8 cellular contexts compared by ENCODE assay signal in the genomic region with DNA sequence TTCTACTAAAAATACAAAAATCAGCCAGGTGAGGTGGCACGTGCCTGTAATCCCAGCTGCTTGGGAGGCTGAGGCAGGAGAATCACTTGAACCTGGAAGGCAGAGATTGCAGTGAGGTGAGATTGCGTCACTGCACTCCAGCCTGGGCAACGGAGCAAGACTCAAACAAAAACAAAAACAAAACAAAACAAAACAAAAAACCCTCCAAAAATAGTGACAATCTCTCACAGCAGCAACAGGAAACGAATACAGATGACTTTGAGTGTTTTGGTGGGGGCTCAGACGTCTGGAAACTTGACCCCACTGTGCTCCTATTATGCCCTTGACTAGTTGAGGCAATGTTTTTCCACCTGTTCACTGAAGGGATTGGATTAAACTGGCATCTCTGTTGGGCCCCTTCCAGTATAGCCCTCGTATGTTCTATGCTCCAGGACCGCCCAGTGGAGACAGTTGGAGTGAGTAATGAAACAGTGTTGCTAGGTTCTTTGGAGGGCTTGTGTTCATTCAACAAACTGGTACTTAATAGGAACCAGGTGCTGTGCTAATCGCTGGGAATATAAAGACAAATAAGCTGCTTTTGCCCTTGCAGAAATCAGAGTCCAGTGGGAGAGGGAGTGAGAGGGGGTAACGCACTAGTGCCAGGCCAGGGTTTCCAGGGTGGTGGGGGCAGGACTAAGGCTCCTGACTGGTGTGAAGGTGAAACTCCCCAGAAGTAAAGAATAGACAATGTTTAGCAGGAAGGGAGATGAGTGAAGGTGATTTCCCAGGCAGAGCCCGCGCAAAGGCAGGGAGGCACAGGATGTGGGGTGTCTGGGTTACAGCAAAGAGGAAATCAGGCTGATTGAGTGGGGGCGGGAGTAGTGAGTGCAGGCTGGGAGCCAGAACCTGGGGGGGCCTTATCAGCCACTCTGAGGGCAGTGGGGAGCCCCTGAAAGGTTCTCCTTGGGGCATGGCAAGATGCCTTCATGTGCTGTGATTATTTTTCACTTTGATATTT.
A peak's percentile ranks its signal among the peaks of the same experiment; 100 is the strongest.
DNase-seq lines count a peak whose midpoint lies in the region; ATAC-seq and TF ChIP-seq lines count a peak whose summit lies in the region.

No MANE protein-coding gene starts in this region.

- peak in 2 of 3 experiments; percentile 19 for DNase-seq in activated CD8-positive, alpha-beta memory T cell treated with anti-CD3 and anti-CD28 coated beads for 48 hours (ENCODE audit: low read depth in 2 of 3, low spot score in 2 of 3)
- DNase-seq in nephron progenitor cell = no peak
- DNase-seq in RKO (ENCODE audit: low spot score) = no peak
- no peak for DNase-seq in NAMALWA (ENCODE audit: low spot score)
- no peak for DNase-seq in NCI-H146 (lab: John Stamatoyannopoulos, UW)
- DNase-seq in DMS79 treated with DMSO at 0.1 percent for 48 hours (lab: John Stamatoyannopoulos, UW) = no peak

- H3K4me3 Mint-ChIP-seq in nephron progenitor cell = no peak overlapping the region

- peaks cover 6% of the 10 kb centered on the region for H3K4me1 Mint-ChIP-seq in nephron progenitor cell

- H3K9me3 Mint-ChIP-seq in nephron progenitor cell = peaks cover 22% of the 10 kb centered on the region

- ATAC-seq in GM19452 (IDR thresholded peaks at IDR 0.05; ENCODE audit: unreplicated experiment) (peak; percentile 90), HG03571 (IDR thresholded peaks at IDR 0.05; ENCODE audit: unreplicated experiment) (peak; percentile 77)

- no peak for TF ChIP-seq CTCF in nephron progenitor cell (IDR thresholded peaks at IDR 0.05)

- H3K36me3 Mint-ChIP-seq in nephron progenitor cell (ENCODE audit: low read depth) = no peaks in the 10 kb centered on the region

- peak overlapping the region; percentile 10 for H3K27ac Mint-ChIP-seq in nephron progenitor cell

- H3K27me3 Mint-ChIP-seq in nephron progenitor cell (ENCODE audit: low read depth, poor library complexity) = peaks cover 10% of the 10 kb centered on the region

Comparison
In these comparisons a context has a peak if more than half of its experiments do, and no peak if none do; other contexts are left out.
1. DNase-seq: peak in activated CD8-positive, alpha-beta memory T cell treated with anti-CD3 and anti-CD28 coated beads for 48 hours (2 of 3); none in nephron progenitor cell (single experiment), RKO (single experiment), NAMALWA (single experiment), NCI-H146 (single experiment) and DMS79 treated with DMSO at 0.1 percent for 48 hours (single experiment).